ENCODE assay signal across 16 cellular contexts in genomic region chr2:11376071-11376470, GRCh38. TPM values are rescaled to one million over a fixed set of nuclear protein-coding genes. Genes with fewer than 3 reads are reported as not detected.
A peak's percentile ranks its signal among the peaks of the same experiment; 100 is the strongest.
DNase-seq lines count a peak whose midpoint lies in the region; ATAC-seq and TF ChIP-seq lines count a peak whose summit lies in the region.
"Had no signal": no experiment of that assay in that cellular context is flagged by ENCODE, and none has a peak within 500 bp of the region (broad histone marks: within the 10 kb centered on the region; RNA-seq: fewer than 3 reads in every experiment).

No MANE protein-coding gene starts in this region.

- H3K36me3 ChIP-seq in SK-N-MC (ENCODE audit: insufficient read depth, low read length) (no peaks in the 10 kb centered on the region), fibroblast of lung (ENCODE audit: control insufficient read depth, insufficient read depth, low read length) (no peaks in the 10 kb centered on the region), trophoblast cell (ENCODE audit: control insufficient read depth in 1 of 2, insufficient read depth in 2 of 2, low read length in 2 of 2) (no peaks in the 10 kb centered on the region), upper lobe of left lung (no peaks in the 10 kb centered on the region)

- H3K4me1 ChIP-seq in fibroblast of lung (ENCODE audit: control insufficient read depth, extremely low read depth, insufficient read depth, low read length) (peaks cover 33% of the 10 kb centered on the region), trophoblast cell (ENCODE audit: control insufficient read depth in 1 of 2, insufficient read depth in 2 of 2, low read length in 2 of 2) (peaks cover 36 to 44% of the 10 kb centered on the region in 2 experiments), upper lobe of left lung (peaks cover 19 to 58% (median 32%) of the 10 kb centered on the region in 4 donors)

- peak overlapping the region; percentile 94 for H2BK120ac ChIP-seq in trophoblast cell (ENCODE audit: insufficient read depth, low read length, poor library complexity)

- peak overlapping the region; percentile 96 for H2AK5ac ChIP-seq in trophoblast cell (ENCODE audit: low read length)

- H3K27ac ChIP-seq in SK-N-MC (peak overlapping the region; percentile 35; the same call in 1 of the 2 replicates), fibroblast of lung (ENCODE audit: insufficient read depth, low read length) (peak overlapping the region; percentile 92), trophoblast cell (ENCODE audit: low read depth, low read length) (no peak overlapping the region), upper lobe of left lung (peak overlapping the region; percentile 79 to 90 (median 86))
- H3K27ac ChIP-seq: C4-2B had no signal

- H4K91ac ChIP-seq in trophoblast cell (ENCODE audit: low read depth, low read length), result peak overlapping the region; percentile 95

- no peaks in the 10 kb centered on the region for H3K27me3 ChIP-seq in fibroblast of lung (ENCODE audit: control insufficient read depth, insufficient read depth, low read length)
- no peaks in the 10 kb centered on the region for H3K27me3 ChIP-seq in trophoblast cell (ENCODE audit: insufficient read depth, low read length)
- H3K27me3 ChIP-seq in upper lobe of left lung, result no peaks in the 10 kb centered on the region

- H3K4me3 ChIP-seq in SK-N-MC (no peak overlapping the region), fibroblast of lung (replicated peaks in 1 of 4; ENCODE audit: control extremely low read depth in 1 of 4, insufficient read depth in 1 of 4, low read depth in 3 of 4, low read length in 4 of 4) (no peak overlapping the region), trophoblast cell (ENCODE audit: low read depth, low read length) (no peak overlapping the region), upper lobe of left lung (no peak overlapping the region)

- peak overlapping the region; percentile 38 for H3K14ac ChIP-seq in trophoblast cell (ENCODE audit: low read length)

- no peak overlapping the region for H4K12ac ChIP-seq in trophoblast cell (ENCODE audit: low read depth, low read length)

- ATAC-seq in upper lobe of left lung (ENCODE audit: low FRiP score in 2 of 2) (no peak), HG02981 (IDR thresholded peaks at IDR 0.05; ENCODE audit: unreplicated experiment) (no peak)
- ATAC-seq: activated naive CD4-positive, alpha-beta T cell treated with anti-CD3 and anti-CD28 coated beads, Interleukin-2, amount 50 U/mL, for 72 hours; effector memory CD8-positive, alpha-beta T cell; SK-N-SH treated with all-trans-retinoic acid at 6 μM for 48 hours had no signal

- no peak overlapping the region for H4K8ac ChIP-seq in trophoblast cell (ENCODE audit: low read depth, low read length)

- TF ChIP-seq CTCF in fibroblast of lung (conservative IDR thresholded peaks at IDR 0.05 in 1 of 2, IDR thresholded peaks at IDR 0.05 in 1 of 2; ENCODE audit: low read depth in 1 of 2, low read length in 2 of 2) (no peak), upper lobe of left lung (IDR thresholded peaks at IDR 0.05) (no peak)

- H3K79me2 ChIP-seq in fibroblast of lung (ENCODE audit: control insufficient read depth, insufficient read depth, low read length) (no peaks in the 10 kb centered on the region), trophoblast cell (ENCODE audit: control insufficient read depth, insufficient read depth, low read length, poor library complexity) (peaks cover 2% of the 10 kb centered on the region)

- peaks cover 18% of the 10 kb centered on the region for H3K79me1 ChIP-seq in trophoblast cell (ENCODE audit: low read length)

- H3K18ac ChIP-seq in trophoblast cell (ENCODE audit: low read length), result no peak overlapping the region

- H3K4ac ChIP-seq in trophoblast cell (ENCODE audit: low read depth, low read length), result peak overlapping the region; percentile 19

- no peaks in the 10 kb centered on the region for H4K20me1 ChIP-seq in fibroblast of lung (ENCODE audit: control insufficient read depth, extremely low read depth, insufficient read depth, low read length)

- peak overlapping the region; percentile 98 for H2BK12ac ChIP-seq in trophoblast cell (ENCODE audit: low read length)

- no peak for TF ChIP-seq POLR2A in upper lobe of left lung (IDR thresholded peaks at IDR 0.05)

- DNase-seq in SK-N-MC (ENCODE audit: low read depth, low spot score), result no peak
- DNase-seq in fibroblast of lung (ENCODE audit: low read depth in 2 of 2), result no peak
- DNase-seq in trophoblast cell, result no peak
- no peak for DNase-seq in upper lobe of left lung
- DNase-seq in NCI-H748 treated with DMSO at 0.1 percent for 48 hours (lab: John Stamatoyannopoulos, UW), result no peak
- DNase-seq in hepatic stellate cell (ENCODE audit: low spot score), result no peak
- DNase-seq: activated T-cell treated with anti-CD3 and anti-CD28 coated beads, Interleukin-2, amount 50 U/mL, for 1 hour; DMS153; effector memory CD8-positive, alpha-beta T cell; NCI-H187; NCI-H510A treated with DMSO at 0.1 percent for 48 hours; OCI-M1 had no signal

- WGBS in trophoblast cell (ENCODE audit: extremely low coverage, insufficient coverage, insufficient read length), result no CpG with 5 or more reads among the region's 7 CpGs
- 84 to 85% methylated on average over 6 to 7 of the region's 7 CpGs for WGBS in upper lobe of left lung, 2 donors

- H2BK5ac ChIP-seq in trophoblast cell (ENCODE audit: low read depth, low read length, poor library complexity), result peak overlapping the region; percentile 82

- H3K4me2 ChIP-seq in fibroblast of lung (ENCODE audit: extremely low read depth, insufficient read depth, low read length), result no peak overlapping the region
- no peak overlapping the region for H3K4me2 ChIP-seq in trophoblast cell (ENCODE audit: low read length)

- no peaks in the 10 kb centered on the region for H3K9me3 ChIP-seq in SK-N-MC (ENCODE audit: low read depth, low read length)
- no peaks in the 10 kb centered on the region for H3K9me3 ChIP-seq in fibroblast of lung (ENCODE audit: control insufficient read depth, insufficient read depth, low read depth, low read length)
- H3K9me3 ChIP-seq in trophoblast cell (ENCODE audit: insufficient read depth, low read depth, low read length), result no peaks in the 10 kb centered on the region
- H3K9me3 ChIP-seq in upper lobe of left lung, result no peaks in the 10 kb centered on the region

- H2AFZ ChIP-seq in fibroblast of lung (ENCODE audit: low read length) (no peak overlapping the region), trophoblast cell (ENCODE audit: insufficient read depth, low read length, poor library complexity) (no peak overlapping the region)

- TF ChIP-seq EP300 in upper lobe of left lung (IDR thresholded peaks at IDR 0.05), result peak in 1 of 4 donors; percentile 14

- H3K23ac ChIP-seq in trophoblast cell (ENCODE audit: low read length), result no peak overlapping the region

- H3K9ac ChIP-seq in SK-N-MC (ENCODE audit: insufficient read length) (no peak overlapping the region), fibroblast of lung (ENCODE audit: insufficient read depth, low read length) (no peak overlapping the region), trophoblast cell (ENCODE audit: low read length) (no peak overlapping the region)

RNA-seq across cellular contexts. Expression of gene ROCK2, which starts 31.6 kb away (rescaled TPM):
- 39.5 and 58.1 TPM in 2 replicates for total RNA-seq in fibroblast of lung
- 21.6 and 32.0 TPM in 2 replicates for polyA plus RNA-seq in fibroblast of lung
- 23.9 and 41.9 TPM in 2 replicates for polyA plus RNA-seq in fibroblast of lung (2012)
- 4.0 and 4.7 TPM in 2 replicates for polyA minus RNA-seq in fibroblast of lung (ENCODE audit: low replicate concordance)
- 36.9 and 37.0 TPM in 2 replicates for polyA plus RNA-seq in trophoblast cell (2013)
- total RNA-seq in upper lobe of left lung, result 10 to 100 TPM; 37.6 to 99.7 (median 56.2) TPM
